Comparison of ENCODE assay signal across 26 cellular contexts in genomic region chr10:74050653-74051052, GRCh38. TPM values are rescaled to one million over a fixed set of nuclear protein-coding genes. Genes with fewer than 3 reads are reported as not detected.
DNase-seq lines count a peak whose midpoint lies in the region; ATAC-seq and TF ChIP-seq lines count a peak whose summit lies in the region.
"Had no signal": no experiment of that assay in that cellular context is flagged by ENCODE, and none has a peak within 500 bp of the region (broad histone marks: within the 10 kb centered on the region; RNA-seq: fewer than 3 reads in every experiment).

No MANE protein-coding gene starts in this region.

- H3K36me3 ChIP-seq in ACC112 (ENCODE audit: insufficient read depth, low read length) (peaks cover 8% of the 10 kb centered on the region; the same call in 1 of the 2 replicates), HEK293 (ENCODE audit: control insufficient read depth in 2 of 2, insufficient read depth in 1 of 2, low read length in 2 of 2) (peaks cover 4 to 8% of the 10 kb centered on the region in 2 experiments; a peak in 2 of 3 replicates), gastrocnemius medialis (no peaks in the 10 kb centered on the region)
- H3K36me3 ChIP-seq: adrenal gland, Peyer's patch had no signal

- TF ChIP-seq CTCF in HEK293 (tag by site-specific recombination; IDR thresholded peaks at IDR 0.05) (no peak), gastrocnemius medialis (IDR thresholded peaks at IDR 0.05 in 4 of 5, conservative IDR thresholded peaks at IDR 0.05 in 1 of 5) (no peak)

- no peak overlapping the region for H3K4me3 ChIP-seq in ACC112 (ENCODE audit: low read depth, low read length)
- no peak overlapping the region for H3K4me3 ChIP-seq in HEK293 (ENCODE audit: low read depth, low read length)
- no peak overlapping the region for H3K4me3 ChIP-seq in gastrocnemius medialis
- H3K4me3 ChIP-seq: adrenal gland, BLaER1, GM12878, Peyer's patch, skin epidermis, testis had no signal

- no peak for DNase-seq in left lobe of liver (ENCODE audit: low spot score)
- DNase-seq in gastrocnemius medialis = no peak
- DNase-seq in NCI-H2196 (lab: John Stamatoyannopoulos, UW; ENCODE audit: unreplicated experiment) = no peak
- DNase-seq in NCI-H2029 (lab: John Stamatoyannopoulos, UW) = no peak
- no peak for DNase-seq in NCI-H1105 (lab: John Stamatoyannopoulos, UW)
- DNase-seq: activated CD4-positive, alpha-beta T cell treated with anti-CD3 and anti-CD28 coated beads for 4 hours; activated naive CD4-positive, alpha-beta T cell treated with anti-CD3 and anti-CD28 coated beads, Interleukin-2, amount 10 ng/mL, durations not matched to agents 7 days and 5 days; adrenal gland; DMS153; MV-4-11; naive B cell; NCI-H1436 treated with DMSO at 0.1 percent for 48 hours; NCI-H2107; NCI-H446; NCI-H82; Peyer's patch; SIG-M5; stimulated activated naive CD4-positive, alpha-beta T cell treated with Interleukin-2 at 50 U/mL for 16 hours; SW 1271; testis had no signal

- peak; percentile 83 for ATAC-seq in left lobe of liver
- ATAC-seq in gastrocnemius medialis = no peak
- ATAC-seq: activated T-helper 17 cell treated with anti-CD3 and anti-CD28 coated beads, Interleukin-2, amount 50 U/mL, for 72 hours; GM12878 had no signal

- in situ Hi-C loops in gastrocnemius medialis (cut with MboI; ENCODE audit: low sequenced_read_pairs in 4 of 4) = no loop called here

- no peaks in the 10 kb centered on the region for H3K9me3 ChIP-seq in HEK293 (ENCODE audit: control insufficient read depth, insufficient read depth, low read depth, low read length)
- no peaks in the 10 kb centered on the region for H3K9me3 ChIP-seq in gastrocnemius medialis
- H3K9me3 ChIP-seq: adrenal gland, BLaER1, Peyer's patch, testis had no signal

- CTCF ChIA-PET in HEK293 (lab: Yijun Ruan, JAX) = no interaction called here

- intact Hi-C loops in gastrocnemius medialis (cut with DNase I; ENCODE audit: low total_unique reads) = no loop called here

- H3K27ac ChIP-seq in ACC112 (ENCODE audit: low read depth, low read length) (0 out of 2 replicates have a peak overlapping the region, but pooled peaks have one; percentile 7), HEK293 (ENCODE audit: extremely low read depth, low read depth, low read length) (no peak overlapping the region), gastrocnemius medialis (peak overlapping the region; percentile 93 to 97 (median 95))
- H3K27ac ChIP-seq: adrenal gland, BLaER1, Peyer's patch, skin epidermis had no signal

- peaks cover 77% of the 10 kb centered on the region for H3K79me2 ChIP-seq in ACC112 (ENCODE audit: control insufficient read depth, insufficient read depth, low read length, unreplicated experiment)

- TF ChIP-seq POLR2A in gastrocnemius medialis (IDR thresholded peaks at IDR 0.05) = no peak

- peaks cover 54% of the 10 kb centered on the region for H3K4me1 ChIP-seq in ACC112 (ENCODE audit: control insufficient read depth, insufficient read depth, low read length, unreplicated experiment)
- peaks cover 10% of the 10 kb centered on the region; the same call in 1 of the 2 replicates for H3K4me1 ChIP-seq in HEK293 (ENCODE audit: control insufficient read depth, insufficient read depth, low read length)
- peaks cover 91 to 92% of the 10 kb centered on the region in 2 donors for H3K4me1 ChIP-seq in gastrocnemius medialis

- no peak overlapping the region for H2AFZ ChIP-seq in ACC112 (ENCODE audit: low read length, unreplicated experiment)

- POLR2A ChIA-PET in HEK293 (lab: Yijun Ruan, JAX) = interaction anchor here (1.1 kb wide), 1 partner anchor 164 kb away, joined by 4 read pairs; no protein-coding TSS in a partner anchor

- no peaks in the 10 kb centered on the region for H3K27me3 ChIP-seq in ACC112 (ENCODE audit: insufficient read depth, low read length)
- H3K27me3 ChIP-seq in gastrocnemius medialis = no peaks in the 10 kb centered on the region
- H3K27me3 ChIP-seq: adrenal gland, BLaER1, Peyer's patch, testis had no signal

TF ChIP-seq in HEK293, 187 proteins besides CTCF, POLR2A, EP300 and RAD21:
- no peak for TF ChIP-seq ZNF391 (tag by site-specific recombination; IDR thresholded peaks at IDR 0.05; ENCODE audit: borderline replicate concordance, low read depth)
- TF ChIP-seq ZNF362 (tag by site-specific recombination; IDR thresholded peaks at IDR 0.05) = 0 out of 2 replicates have a peak, but pooled peaks have one; percentile 46
- no peak for TF ChIP-seq ZNF704 (tag by site-specific recombination; IDR thresholded peaks at IDR 0.05)
- peak; percentile 2; the same call in 1 of the 2 replicates for TF ChIP-seq ATF2 (tag by site-specific recombination; IDR thresholded peaks at IDR 0.05; ENCODE audit: low read depth)
- no peak for TF ChIP-seq ZNF174 (tag by site-specific recombination; IDR thresholded peaks at IDR 0.05)
- no peak for TF ChIP-seq ZNF280D (tag by site-specific recombination; IDR thresholded peaks at IDR 0.05)

RNA-seq across cellular contexts. Expression of gene VCL, which starts 52.7 kb away (rescaled TPM):
- total RNA-seq in left lobe of liver (14.5 TPM), gastrocnemius medialis (100 to 1,000 TPM; 129 to 299 (median 210) TPM)
